13 cellular contexts compared by ENCODE assay signal in the genomic region with DNA sequence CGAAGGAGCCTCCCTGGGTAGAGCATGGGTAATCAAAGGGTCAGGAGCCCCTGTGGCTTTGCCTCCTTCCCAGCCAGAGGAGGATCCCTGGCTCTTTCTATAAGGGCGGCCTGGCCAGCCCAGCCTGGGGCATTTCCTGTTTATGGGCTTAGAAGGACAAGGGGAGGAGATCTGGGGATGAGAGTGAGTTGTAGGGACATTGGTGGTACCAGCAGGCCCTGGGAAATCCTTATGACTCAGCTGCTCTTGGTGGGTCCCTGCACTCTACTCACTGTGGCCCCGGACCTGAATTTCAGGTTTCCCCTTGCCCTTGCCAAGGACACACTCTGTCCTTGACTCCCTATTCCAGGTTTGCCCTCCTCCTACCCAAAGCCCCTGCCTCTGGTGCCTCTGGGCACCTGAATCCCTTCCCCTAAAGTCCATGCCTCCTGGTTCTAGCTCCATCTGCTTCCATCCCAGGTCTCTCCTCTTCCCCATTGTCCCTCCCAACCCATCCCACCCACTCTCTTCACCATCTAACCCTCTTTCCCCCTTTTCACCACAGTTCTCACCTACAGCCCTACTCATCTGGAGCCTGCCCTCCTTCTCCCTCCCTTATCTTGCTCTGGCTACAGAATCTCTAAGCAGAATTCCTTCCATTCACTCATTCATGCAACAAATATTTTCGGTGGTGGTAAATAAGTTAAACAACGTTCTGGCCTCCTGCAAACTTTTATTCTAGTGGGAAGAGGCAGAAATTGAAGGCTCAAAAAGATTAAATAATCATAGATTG. TPM values are rescaled to one million over a fixed set of nuclear protein-coding genes. Genes with fewer than 3 reads are reported as not detected.
A peak's percentile ranks its signal among the peaks of the same experiment; 100 is the strongest.
DNase-seq lines count a peak whose midpoint lies in the region; ATAC-seq and TF ChIP-seq lines count a peak whose summit lies in the region.
"Had no signal": no experiment of that assay in that cellular context is flagged by ENCODE, and none has a peak within 500 bp of the region (broad histone marks: within the 10 kb centered on the region; RNA-seq: fewer than 3 reads in every experiment).

No MANE protein-coding gene starts in this region.

- H3K4me3 ChIP-seq in IMR-90 (ENCODE audit: insufficient read depth, low read depth, low read length) (no peak overlapping the region), duodenal mucosa (ENCODE audit: low read depth in 1 of 2, low read length in 2 of 2) (no peak overlapping the region), mesendoderm (ENCODE audit: low read length) (no peak overlapping the region), lower leg skin (ENCODE audit: low read depth, poor library complexity, severe bottlenecking) (no peak overlapping the region)

- ATAC-seq in IMR-90 (ENCODE audit: low read depth) = peak; percentile 64
- ATAC-seq in GM18858 (IDR thresholded peaks at IDR 0.05; ENCODE audit: unreplicated experiment) = no peak
- ATAC-seq: activated CD4-positive, alpha-beta T cell treated with anti-CD3 and anti-CD28 coated beads for 36 hours; natural killer cell; Panc1 had no signal

- H3K4ac ChIP-seq in IMR-90 (ENCODE audit: low read depth, low read length) (peak overlapping the region; percentile 85), mesendoderm (ENCODE audit: low read depth, low read length) (peak overlapping the region; percentile 8)

- H2BK5ac ChIP-seq in IMR-90 (ENCODE audit: low read depth, low read length, poor library complexity, severe bottlenecking) (peak overlapping the region; percentile 86), mesendoderm (ENCODE audit: low read length) (peak overlapping the region; percentile 88)

- TF ChIP-seq RAD21 in IMR-90 (IDR thresholded peaks at IDR 0.05; ENCODE audit: low read length) = no peak

- H2BK15ac ChIP-seq in IMR-90 (ENCODE audit: low read depth, low read length) (peak overlapping the region; percentile 56; the same call in 1 of the 3 replicates), mesendoderm (replicated peaks; ENCODE audit: low read depth) (no peak overlapping the region)

- peak overlapping the region; percentile 81 for H2AFZ ChIP-seq in IMR-90 (replicated peaks; ENCODE audit: low read length, poor library complexity)

- peak overlapping the region; percentile 92 for H2AK9ac ChIP-seq in IMR-90 (replicated peaks; ENCODE audit: low read depth, low read length, poor library complexity)

- in situ Hi-C loops in IMR-90 (cut with MboI; ENCODE audit: low sequenced_read_pairs) = no loop called here

- peak overlapping the region; percentile 39 to 87; a peak in 3 of 4 replicates for H4K8ac ChIP-seq in IMR-90 (ENCODE audit: low read depth in 2 of 2, low read length in 2 of 2)
- no peak overlapping the region for H4K8ac ChIP-seq in mesendoderm (ENCODE audit: low read depth, low read length)

- no peak overlapping the region for H3K27ac Mint-ChIP-seq in activated naive CD4-positive, alpha-beta T cell treated with anti-CD3 and anti-CD28 coated beads, Interleukin-2, amount 10 ng/mL, durations not matched to agents 7 days and 5 days
- H3K27ac Mint-ChIP-seq: activated CD4-positive, alpha-beta T cell treated with anti-CD3 and anti-CD28 coated beads for 36 hours; activated naive CD8-positive, alpha-beta T cell treated with anti-CD3 and anti-CD28 coated beads, Interleukin-2, amount 10 ng/mL, durations not matched to agents 7 days and 5 days; natural killer cell had no signal

- peaks cover 83% of the 10 kb centered on the region for H3K27me3 Mint-ChIP-seq in activated naive CD4-positive, alpha-beta T cell treated with anti-CD3 and anti-CD28 coated beads, Interleukin-2, amount 10 ng/mL, durations not matched to agents 7 days and 5 days

- no TSS peak for BruUV-seq in IMR-90 (replicated peaks; lab: Mats Ljungman, UMichigan)

- H3K4me2 ChIP-seq in IMR-90 (ENCODE audit: low read depth, low read length) = peak overlapping the region; percentile 44; the same call in 1 of the 2 replicates
- H3K4me2 ChIP-seq in mesendoderm (ENCODE audit: low read length) = no peak overlapping the region

- H3K14ac ChIP-seq in IMR-90 (replicated peaks; ENCODE audit: low read depth, low read length) = peak overlapping the region; percentile 71

- peak overlapping the region; percentile 13; the same call in 1 of the 2 replicates for H3K27ac ChIP-seq in IMR-90 (ENCODE audit: insufficient read depth, low read length)
- peak overlapping the region; percentile 59 for H3K27ac ChIP-seq in duodenal mucosa (ENCODE audit: low read depth, low read length)
- peak overlapping the region; percentile 76 for H3K27ac ChIP-seq in mesendoderm (ENCODE audit: low read depth, low read length)

- 50% methylated on average over 1 of the region's 5 CpGs; no CpG with 5 or more reads in 1 of the 2 experiments for WGBS in IMR-90 (ENCODE audit: extremely low coverage in 2 of 2, insufficient read length in 1 of 2), 2 experiments
- WGBS in mesendoderm (ENCODE audit: extremely low coverage, insufficient coverage, low lambda C conversion rate) = no CpG with 5 or more reads among the region's 5 CpGs
- 57 to 62% methylated on average over 5 of the region's 5 CpGs for WGBS in lower leg skin, 2 donors

- H3K9me1 ChIP-seq in IMR-90 (ENCODE audit: insufficient read depth, low read length) = peaks cover 21% of the 10 kb centered on the region

- POLR2A ChIA-PET in IMR-90 (lab: Charles Lee; ENCODE audit: unreplicated experiment) = no interaction called here

- peak overlapping the region; percentile 49; the same call in 1 of the 2 replicates for H3K56ac ChIP-seq in IMR-90 (ENCODE audit: extremely low read depth, insufficient read depth, low read length)
- peak overlapping the region; percentile 79 for H3K56ac ChIP-seq in mesendoderm (ENCODE audit: low read length)

- H3K23ac ChIP-seq in IMR-90 (ENCODE audit: low read depth, low read length) = peak overlapping the region; percentile 29
- H3K23ac ChIP-seq in mesendoderm (ENCODE audit: low read length) = no peak overlapping the region

- peaks cover 3% of the 10 kb centered on the region; the same call in 1 of the 2 replicates for H3K27me3 ChIP-seq in IMR-90 (ENCODE audit: control insufficient read depth, insufficient read depth, low read length)
- H3K27me3 ChIP-seq in duodenal mucosa (ENCODE audit: control insufficient read depth in 1 of 2, insufficient read depth in 2 of 2, low read length in 2 of 2) = no peaks in the 10 kb centered on the region
- H3K27me3 ChIP-seq in mesendoderm (ENCODE audit: insufficient read depth, low read length, poor library complexity) = no peaks in the 10 kb centered on the region

- peak overlapping the region; percentile 89 for H4K91ac ChIP-seq in IMR-90 (ENCODE audit: insufficient read depth, low read depth, low read length)

- no peaks in the 10 kb centered on the region for H3K9me3 ChIP-seq in IMR-90 (ENCODE audit: control insufficient read depth, insufficient read depth, low read length)
- H3K9me3 ChIP-seq in duodenal mucosa (ENCODE audit: control insufficient read depth in 1 of 2, low read length in 2 of 2) = no peaks in the 10 kb centered on the region

- H3K4me1 ChIP-seq in IMR-90 (ENCODE audit: control insufficient read depth, insufficient read depth, low read length) (peaks cover 12% of the 10 kb centered on the region), duodenal mucosa (ENCODE audit: control insufficient read depth in 1 of 2, insufficient read depth in 2 of 2, low read length in 2 of 2) (peaks cover 78 to 81% of the 10 kb centered on the region in 2 donors), mesendoderm (ENCODE audit: control insufficient read depth, low read depth, low read length) (peaks cover 47% of the 10 kb centered on the region)

- intact Hi-C loops in IMR-90 (cut with micrococcal nuclease) = no loop called here
- intact Hi-C loops in lower leg skin (cut with DNase I; ENCODE audit: low total_unique reads) = no loop called here

- dilution Hi-C loops in IMR-90 (cut with HindIII; ENCODE audit: low sequenced_read_pairs, unreplicated experiment) = no loop called here

- H3K9me3 Mint-ChIP-seq in activated naive CD4-positive, alpha-beta T cell treated with anti-CD3 and anti-CD28 coated beads, Interleukin-2, amount 10 ng/mL, durations not matched to agents 7 days and 5 days = no peaks in the 10 kb centered on the region
- H3K9me3 Mint-ChIP-seq: activated naive CD8-positive, alpha-beta T cell treated with anti-CD3 and anti-CD28 coated beads, Interleukin-2, amount 10 ng/mL, durations not matched to agents 7 days and 5 days; natural killer cell had no signal

- no peaks in the 10 kb centered on the region for H3K36me3 ChIP-seq in IMR-90 (ENCODE audit: control insufficient read depth, insufficient read depth, low read length)
- H3K36me3 ChIP-seq in duodenal mucosa (ENCODE audit: control insufficient read depth in 1 of 2, insufficient read depth in 2 of 2, low read length in 2 of 2) = no peaks in the 10 kb centered on the region
- no peaks in the 10 kb centered on the region for H3K36me3 ChIP-seq in mesendoderm (ENCODE audit: control insufficient read depth, insufficient read depth, low read length)

- no peaks in the 10 kb centered on the region for H4K20me1 ChIP-seq in IMR-90 (ENCODE audit: insufficient read depth, low read length)

- CTCF ChIA-PET in IMR-90 (lab: Yijun Ruan, JAX) = no interaction called here
- CTCF ChIA-PET in activated naive CD4-positive, alpha-beta T cell treated with anti-CD3 and anti-CD28 coated beads, Interleukin-2, amount 10 ng/mL, durations not matched to agents 7 days and 5 days (lab: Charles Lee) = interaction anchor here (1.2 kb wide), 1 partner anchor 31 kb away, joined by 3 read pairs; no protein-coding TSS in a partner anchor

- DNase-seq in AG08395 (ENCODE audit: low spot score) (peak; percentile 18), IMR-90 (peak; percentile 44), mesendoderm (peak; percentile 94), lower leg skin (ENCODE audit: low spot score in 2 of 2) (no peak)
- no peak for DNase-seq in activated naive CD4-positive, alpha-beta T cell (lab: John Stamatoyannopoulos, UW)
- no peak for DNase-seq in activated naive CD4-positive, alpha-beta T cell treated with anti-CD3 and anti-CD28 coated beads, Interleukin-2, amount 10 ng/mL, durations not matched to agents 7 days and 5 days
- DNase-seq: activated CD4-positive, alpha-beta T cell treated with anti-CD3 and anti-CD28 coated beads for 36 hours; activated naive CD8-positive, alpha-beta T cell treated with anti-CD3 and anti-CD28 coated beads, Interleukin-2, amount 10 ng/mL, durations not matched to agents 7 days and 5 days; AML-193; natural killer cell had no signal

- H3K9ac ChIP-seq in IMR-90 (ENCODE audit: low read depth, low read length) (no peak overlapping the region), duodenal mucosa (ENCODE audit: low read depth in 1 of 2, low read length in 2 of 2) (peak overlapping the region in 1 of 2 donors; percentile 5), mesendoderm (ENCODE audit: low read length) (peak overlapping the region; percentile 20)

- H4K5ac ChIP-seq in IMR-90 (ENCODE audit: low read depth, low read length) (peak overlapping the region; percentile 46; the same call in 1 of the 2 replicates), mesendoderm (ENCODE audit: low read length) (no peak overlapping the region)

- peak overlapping the region; percentile 91 for H2BK20ac ChIP-seq in IMR-90 (ENCODE audit: low read depth, low read length)

- peak overlapping the region; percentile 63; the same call in 1 of the 2 replicates for H3K18ac ChIP-seq in IMR-90 (ENCODE audit: low read depth, low read length)
- peak overlapping the region; percentile 31 for H3K18ac ChIP-seq in mesendoderm (ENCODE audit: low read length)

- H3K79me1 ChIP-seq in IMR-90 (ENCODE audit: low read depth in 1 of 2, low read length in 2 of 2) = no peaks in the 10 kb centered on the region
- no peaks in the 10 kb centered on the region for H3K79me1 ChIP-seq in mesendoderm (ENCODE audit: low read length)

- H2BK120ac ChIP-seq in IMR-90 (ENCODE audit: low read depth, low read length) = peak overlapping the region; percentile 89
- H2BK120ac ChIP-seq in mesendoderm (ENCODE audit: low read depth, low read length) = peak overlapping the region; percentile 32

- TF ChIP-seq CTCF in IMR-90 (conservative IDR thresholded peaks at IDR 0.05; ENCODE audit: low read depth, low read length) (no peak), lower leg skin (IDR thresholded peaks at IDR 0.05) (no peak)

- TF ChIP-seq POLR2A in IMR-90 (IDR thresholded peaks at IDR 0.05; ENCODE audit: low read depth, low read length) (no peak), lower leg skin (IDR thresholded peaks at IDR 0.05) (no peak)

- H2AK5ac ChIP-seq in IMR-90 (ENCODE audit: low read depth, low read length) (peak overlapping the region; percentile 82), mesendoderm (ENCODE audit: low read length) (peak overlapping the region; percentile 87)

- no peaks in the 10 kb centered on the region for H3K36me3 Mint-ChIP-seq in activated naive CD4-positive, alpha-beta T cell treated with anti-CD3 and anti-CD28 coated beads, Interleukin-2, amount 10 ng/mL, durations not matched to agents 7 days and 5 days
- H3K36me3 Mint-ChIP-seq: activated naive CD8-positive, alpha-beta T cell treated with anti-CD3 and anti-CD28 coated beads, Interleukin-2, amount 10 ng/mL, durations not matched to agents 7 days and 5 days; natural killer cell had no signal

- H3K4me3 Mint-ChIP-seq in activated naive CD4-positive, alpha-beta T cell treated with anti-CD3 and anti-CD28 coated beads, Interleukin-2, amount 10 ng/mL, durations not matched to agents 7 days and 5 days = no peak overlapping the region
- H3K4me3 Mint-ChIP-seq: activated CD4-positive, alpha-beta T cell treated with anti-CD3 and anti-CD28 coated beads for 36 hours; activated naive CD8-positive, alpha-beta T cell treated with anti-CD3 and anti-CD28 coated beads, Interleukin-2, amount 10 ng/mL, durations not matched to agents 7 days and 5 days; natural killer cell had no signal

- H3K79me2 ChIP-seq in mesendoderm (ENCODE audit: control insufficient read depth, insufficient read depth, low read length) = no peaks in the 10 kb centered on the region

- H3K4me1 Mint-ChIP-seq in activated naive CD4-positive, alpha-beta T cell treated with anti-CD3 and anti-CD28 coated beads, Interleukin-2, amount 10 ng/mL, durations not matched to agents 7 days and 5 days = peaks cover 13% of the 10 kb centered on the region

RNA-seq across cellular contexts. Expression of gene PCDH1, which starts 34.9 kb away (rescaled TPM):
- 0.83 and 0.90 TPM in 2 replicates for total RNA-seq in IMR-90 (2012; rRNA removed)
- polyA plus RNA-seq in IMR-90 (2012; rRNA removed) = 0.74 and 0.82 TPM in 2 replicates
- polyA plus RNA-seq in IMR-90 (2012; cell fraction: cytosol; rRNA removed) = 0.26 and 0.82 TPM in 2 replicates
- polyA plus RNA-seq in IMR-90 (2012; cell fraction: nucleus; rRNA removed; ENCODE audit: low replicate concordance) = 0.44 and 0.89 TPM in 2 replicates
- 11.8 TPM for polyA plus RNA-seq in mesendoderm (2013, experiment 1 of 2)
- 12.2 TPM for polyA plus RNA-seq in mesendoderm (2013, experiment 2 of 2)
- total RNA-seq in lower leg skin = 100 to 1,000 TPM in 2 of 4 donors, 10 to 100 TPM in 2; 85.1 to 172 (median 119) TPM
- total RNA-seq: activated CD4-positive, alpha-beta T cell treated with anti-CD3 and anti-CD28 coated beads for 36 hours; activated naive CD8-positive, alpha-beta T cell treated with anti-CD3 and anti-CD28 coated beads, Interleukin-2, amount 10 ng/mL, durations not matched to agents 7 days and 5 days had no signal

Comparison
In these comparisons a context has a peak if more than half of its experiments do, and no peak if none do; other contexts are left out.
1. DNase-seq: peak in AG08395 (single experiment), IMR-90 (single experiment) and mesendoderm (single experiment); none in activated naive CD4-positive, alpha-beta T cell (0 of 4), lower leg skin (0 of 2) and activated naive CD4-positive, alpha-beta T cell treated with anti-CD3 and anti-CD28 coated beads, Interleukin-2, amount 10 ng/mL, durations not matched to agents 7 days and 5 days (single experiment).
2. H3K27ac ChIP-seq: peak in every context shown above with its lines; median percentile 76 in mesendoderm; 59 in duodenal mucosa; 13 in IMR-90.
3. RNA of gene PCDH1, which starts 34.9 kb away (total RNA-seq): 85.1 to 172 TPM in lower leg skin; 0.83 to 0.90 TPM in IMR-90; every median in the first group is over 10 times any median in the second.